ENCODE assay signal across 1 cellular context in the genomic region with DNA sequence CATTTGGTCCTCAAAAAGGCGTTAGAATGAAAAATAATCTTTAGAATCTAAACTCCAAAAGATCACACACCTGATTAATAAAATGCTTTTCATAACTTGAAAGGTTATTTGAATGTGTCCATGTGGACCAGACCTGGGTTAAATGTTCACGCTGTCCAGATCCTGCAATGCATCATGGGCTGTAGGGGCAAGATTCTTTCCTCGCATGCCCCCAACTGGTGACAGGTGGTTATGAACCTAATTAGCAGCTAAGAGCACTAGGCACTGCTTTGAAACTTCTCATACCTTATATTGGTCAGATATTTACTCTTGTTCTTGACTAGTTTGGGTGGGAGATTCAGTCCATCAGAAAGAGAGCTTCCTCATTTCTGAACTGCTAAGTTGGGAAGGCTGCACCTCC.
TF ChIP-seq lines count a peak whose summit lies in the region.

No MANE protein-coding gene starts in this region.

TF ChIP-seq in HepG2, 621 proteins besides CTCF, POLR2A, EP300 and RAD21 (continued from another document):
- TF ChIP-seq, protein P1, sequence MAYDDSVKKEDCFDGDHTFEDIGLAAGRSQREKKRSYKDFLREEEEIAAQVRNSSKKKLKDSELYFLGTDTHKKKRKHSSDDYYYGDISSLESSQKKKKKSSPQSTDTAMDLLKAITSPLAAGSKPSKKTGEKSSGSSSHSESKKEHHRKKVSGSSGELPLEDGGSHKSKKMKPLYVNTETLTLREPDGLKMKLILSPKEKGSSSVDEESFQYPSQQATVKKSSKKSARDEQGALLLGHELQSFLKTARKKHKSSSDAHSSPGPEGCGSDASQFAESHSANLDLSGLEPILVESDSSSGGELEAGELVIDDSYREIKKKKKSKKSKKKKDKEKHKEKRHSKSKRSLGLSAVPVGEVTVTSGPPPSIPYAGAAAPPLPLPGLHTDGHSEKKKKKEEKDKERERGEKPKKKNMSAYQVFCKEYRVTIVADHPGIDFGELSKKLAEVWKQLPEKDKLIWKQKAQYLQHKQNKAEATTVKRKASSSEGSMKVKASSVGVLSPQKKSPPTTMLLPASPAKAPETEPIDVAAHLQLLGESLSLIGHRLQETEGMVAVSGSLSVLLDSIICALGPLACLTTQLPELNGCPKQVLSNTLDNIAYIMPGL (CRISPR knock-in tag; IDR thresholded peaks at IDR 0.05; ENCODE audit: borderline replicate concordance in 1 of 2, low read depth in 1 of 2): peak; percentile 43 to 52; a peak in 2 of 4 replicates
- TF ChIP-seq KDM2A (CRISPR knock-in tag; IDR thresholded peaks at IDR 0.05; ENCODE audit: borderline replicate concordance, low read depth) (0 out of 2 replicates have a peak, but pooled peaks have one; percentile 20), FIP1L1 (IDR thresholded peaks at IDR 0.05; ENCODE audit: borderline replicate concordance, insufficient read depth, low read depth, low read length) (no peak), ZNF143 (CRISPR knock-in tag; IDR thresholded peaks at IDR 0.05) (peak; percentile 88), KDM1A (CRISPR knock-in tag; IDR thresholded peaks at IDR 0.05) (no peak), SRY (CRISPR knock-in tag; IDR thresholded peaks at IDR 0.05) (no peak), GTF2F1 (IDR thresholded peaks at IDR 0.05; ENCODE audit: low read length) (no peak), GTF3A (CRISPR knock-in tag; conservative IDR thresholded peaks at IDR 0.05) (no peak), POGZ (CRISPR knock-in tag; IDR thresholded peaks at IDR 0.05) (peak; percentile 61), SMC3 (IDR thresholded peaks at IDR 0.05; ENCODE audit: low read length) (peak; percentile 37; the same call in 1 of the 2 replicates), ERF (CRISPR knock-in tag; IDR thresholded peaks at IDR 0.05) (0 out of 2 replicates have a peak, but pooled peaks have one; percentile 21), ZNF644 (CRISPR knock-in tag; IDR thresholded peaks at IDR 0.05; ENCODE audit: low read depth) (0 out of 2 replicates have a peak, but pooled peaks have one; percentile 25), MIXL1 (CRISPR knock-in tag; IDR thresholded peaks at IDR 0.05) (peak; percentile 89), YEATS2 (CRISPR knock-in tag; IDR thresholded peaks at IDR 0.05; ENCODE audit: borderline replicate concordance) (peak; percentile 60; the same call in 1 of the 2 replicates), STAG1 (CRISPR knock-in tag; IDR thresholded peaks at IDR 0.05) (peak; percentile 55)
- TF ChIP-seq, protein P2, sequence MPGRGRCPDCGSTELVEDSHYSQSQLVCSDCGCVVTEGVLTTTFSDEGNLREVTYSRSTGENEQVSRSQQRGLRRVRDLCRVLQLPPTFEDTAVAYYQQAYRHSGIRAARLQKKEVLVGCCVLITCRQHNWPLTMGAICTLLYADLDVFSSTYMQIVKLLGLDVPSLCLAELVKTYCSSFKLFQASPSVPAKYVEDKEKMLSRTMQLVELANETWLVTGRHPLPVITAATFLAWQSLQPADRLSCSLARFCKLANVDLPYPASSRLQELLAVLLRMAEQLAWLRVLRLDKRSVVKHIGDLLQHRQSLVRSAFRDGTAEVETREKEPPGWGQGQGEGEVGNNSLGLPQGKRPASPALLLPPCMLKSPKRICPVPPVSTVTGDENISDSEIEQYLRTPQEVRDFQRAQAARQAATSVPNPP (CRISPR knock-in tag; IDR thresholded peaks at IDR 0.05): no peak
- TF ChIP-seq, protein P3, sequence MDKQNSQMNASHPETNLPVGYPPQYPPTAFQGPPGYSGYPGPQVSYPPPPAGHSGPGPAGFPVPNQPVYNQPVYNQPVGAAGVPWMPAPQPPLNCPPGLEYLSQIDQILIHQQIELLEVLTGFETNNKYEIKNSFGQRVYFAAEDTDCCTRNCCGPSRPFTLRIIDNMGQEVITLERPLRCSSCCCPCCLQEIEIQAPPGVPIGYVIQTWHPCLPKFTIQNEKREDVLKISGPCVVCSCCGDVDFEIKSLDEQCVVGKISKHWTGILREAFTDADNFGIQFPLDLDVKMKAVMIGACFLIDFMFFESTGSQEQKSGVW (CRISPR knock-in tag; IDR thresholded peaks at IDR 0.05; ENCODE audit: borderline replicate concordance): no peak
